ENCODE assay signal across 18 cellular contexts in genomic region chr2:122999823-123000222, GRCh38.
A peak's percentile ranks its signal among the peaks of the same experiment; 100 is the strongest.
DNase-seq lines count a peak whose midpoint lies in the region; ATAC-seq and TF ChIP-seq lines count a peak whose summit lies in the region.
"Had no signal": no experiment of that assay in that cellular context is flagged by ENCODE, and none has a peak within 500 bp of the region (broad histone marks: within the 10 kb centered on the region; RNA-seq: fewer than 3 reads in every experiment).

No MANE protein-coding gene starts in this region.

- no peaks in the 10 kb centered on the region for H3K27me3 ChIP-seq in H9 (ENCODE audit: insufficient read depth, low read length)
- H3K27me3 ChIP-seq in neuronal stem cell (ENCODE audit: control insufficient read depth in 3 of 3, insufficient read depth in 3 of 3, low read depth in 1 of 3, low read length in 3 of 3): no peaks in the 10 kb centered on the region
- no peaks in the 10 kb centered on the region for H3K27me3 ChIP-seq in uterus

- H3K4ac ChIP-seq in H9 (ENCODE audit: low read depth, low read length) (no peak overlapping the region), neuronal stem cell (ENCODE audit: low read length) (no peak overlapping the region)

- H2BK5ac ChIP-seq in H9 (ENCODE audit: insufficient read length, low read length) (no peak overlapping the region), neuronal stem cell (ENCODE audit: low read length) (no peak overlapping the region)

- no peak overlapping the region for H2BK20ac ChIP-seq in H9 (ENCODE audit: low read depth, low read length, poor library complexity, severe bottlenecking)

- CTCF ChIA-PET in WTC11 (lab: Charles Lee): interaction anchor here (1.1 kb wide), 1 partner anchor 483 kb away, joined by 3 read pairs; no protein-coding TSS in a partner anchor

- H3K4me1 Mint-ChIP-seq in H9: peaks cover 30 to 36% of the 10 kb centered on the region in 2 experiments
- H3K4me1 Mint-ChIP-seq in WTC11: peaks cover 40% of the 10 kb centered on the region
- H3K4me1 Mint-ChIP-seq in activated T-helper 2 cell treated with anti-CD3 and anti-CD28 coated beads, Interferon-gamma antibody, Interleukin-2, Interleukin-4, amounts not matched to agents 10 μg/mL and 5 μg/mL and 100 μg/mL, durations not matched to agents 14 hours and 24 hours and 36 hours (ENCODE audit: low read depth): no peaks in the 10 kb centered on the region

- H2BK15ac ChIP-seq in H9 (ENCODE audit: low read depth, low read length) (no peak overlapping the region), neuronal stem cell (ENCODE audit: low read length) (no peak overlapping the region)

- H2BK12ac ChIP-seq in H9 (ENCODE audit: insufficient read length, low read depth, low read length) (no peak overlapping the region), neuronal stem cell (ENCODE audit: low read length) (no peak overlapping the region)

- peak; percentile 75 for DNase-seq in H9
- DNase-seq in WTC11 (ENCODE audit: low spot score): peak; percentile 20
- peak; percentile 49 for DNase-seq in iPS DF 4.7 (ENCODE audit: extremely low read depth, low spot score)
- DNase-seq in neuronal stem cell (ENCODE audit: low spot score): peak; percentile 33
- no peak for DNase-seq in uterus
- no peak for DNase-seq in putamen (ENCODE audit: low spot score)
- no peak for DNase-seq in DMS79 treated with DMSO at 0.1 percent for 48 hours (lab: John Stamatoyannopoulos, UW)
- DNase-seq in activated T-helper 2 cell treated with anti-CD3 and anti-CD28 coated beads, Interferon-gamma antibody, Interleukin-2, Interleukin-4, amounts not matched to agents 10 μg/mL and 5 μg/mL and 100 μg/mL, durations not matched to agents 14 hours and 24 hours and 36 hours (ENCODE audit: low spot score): no peak
- DNase-seq: AML-193; GDM1; NCI-H1048; NCI-H2227 treated with DMSO at 0.1 percent for 48 hours; NCI-H69; NK-92 treated with Interleukin-12 subunit alpha and Interleukin-12 subunit beta, amount 100 ng/mL, for 24 hours; SK-N-SH had no signal

- no peak overlapping the region for H2BK120ac ChIP-seq in H9 (ENCODE audit: low read depth, low read length, poor library complexity, severe bottlenecking)
- no peak overlapping the region for H2BK120ac ChIP-seq in neuronal stem cell (ENCODE audit: low read depth, low read length)

- no peaks in the 10 kb centered on the region for H3K9me3 ChIP-seq in H9 (ENCODE audit: control insufficient read depth, low read depth, low read length)
- peaks cover 1% of the 10 kb centered on the region in 2 donors for H3K9me3 ChIP-seq in neuronal stem cell (replicated peaks in 1 of 2; ENCODE audit: control insufficient read depth in 2 of 2, insufficient read depth in 1 of 2, low read depth in 1 of 2, low read length in 2 of 2)
- H3K9me3 ChIP-seq in uterus: no peaks in the 10 kb centered on the region
- H3K9me3 ChIP-seq: HAP-1, SK-N-SH had no signal

- H3K36me3 ChIP-seq in neuronal stem cell (replicated peaks in 1 of 2; ENCODE audit: control insufficient read depth in 2 of 2, insufficient read depth in 2 of 2, low read length in 2 of 2): no peaks in the 10 kb centered on the region
- no peaks in the 10 kb centered on the region for H3K36me3 ChIP-seq in uterus
- H3K36me3 ChIP-seq: HAP-1 had no signal

- H3K4me3 ChIP-seq in neuronal stem cell (ENCODE audit: low read length in 2 of 2) (no peak overlapping the region), uterus (no peak overlapping the region)
- H3K4me3 ChIP-seq: HAP-1 had no signal

- no peak overlapping the region for H3T11ph ChIP-seq in H9 (ENCODE audit: low read length)

- WGBS in H9 (ENCODE audit: extremely low coverage, insufficient read length, low lambda C conversion rate): no CpG with 5 or more reads among the region's 9 CpGs
- no CpG with 5 or more reads among the region's 9 CpGs for WGBS in neuronal stem cell (ENCODE audit: extremely low coverage in 2 of 2, insufficient read length in 2 of 2, insufficient replicate concordance in 1 of 2), 2 donors

- H3K9ac ChIP-seq in H9 (ENCODE audit: extremely low read depth, insufficient read length, low read length) (no peak overlapping the region), neuronal stem cell (ENCODE audit: low read depth, low read length, poor library complexity) (no peak overlapping the region)
- H3K9ac ChIP-seq: SK-N-SH had no signal

- no peak overlapping the region for H4K5ac ChIP-seq in H9 (ENCODE audit: insufficient read length, low read depth, low read length)

- H3K4me3 Mint-ChIP-seq in H9: peak overlapping the region; percentile 38 to 45; a peak in 3 of 5 replicates
- H3K4me3 Mint-ChIP-seq in WTC11: peak overlapping the region; percentile 2
- no peak overlapping the region for H3K4me3 Mint-ChIP-seq in activated T-helper 2 cell treated with anti-CD3 and anti-CD28 coated beads, Interferon-gamma antibody, Interleukin-2, Interleukin-4, amounts not matched to agents 10 μg/mL and 5 μg/mL and 100 μg/mL, durations not matched to agents 14 hours and 24 hours and 36 hours (ENCODE audit: low read depth)

- peaks cover 1 to 6% (median 3%) of the 10 kb centered on the region in 3 experiments; a peak in 5 of 7 replicates for H3K36me3 Mint-ChIP-seq in H9 (ENCODE audit: insufficient read depth in 1 of 3, low read depth in 3 of 3)
- H3K36me3 Mint-ChIP-seq in WTC11: peaks cover 2% of the 10 kb centered on the region; the same call in 1 of the 2 replicates
- H3K36me3 Mint-ChIP-seq in activated T-helper 2 cell treated with anti-CD3 and anti-CD28 coated beads, Interferon-gamma antibody, Interleukin-2, Interleukin-4, amounts not matched to agents 10 μg/mL and 5 μg/mL and 100 μg/mL, durations not matched to agents 14 hours and 24 hours and 36 hours (ENCODE audit: low read depth): no peaks in the 10 kb centered on the region

- H3K27ac Mint-ChIP-seq in H9: peak overlapping the region; percentile 24 to 90 (median 74)
- peak overlapping the region; percentile 71 for H3K27ac Mint-ChIP-seq in WTC11
- no peak overlapping the region for H3K27ac Mint-ChIP-seq in activated T-helper 2 cell treated with anti-CD3 and anti-CD28 coated beads, Interferon-gamma antibody, Interleukin-2, Interleukin-4, amounts not matched to agents 10 μg/mL and 5 μg/mL and 100 μg/mL, durations not matched to agents 14 hours and 24 hours and 36 hours

- H4K91ac ChIP-seq in H9 (ENCODE audit: insufficient read length, low read depth, low read length) (no peak overlapping the region), neuronal stem cell (ENCODE audit: low read depth, low read length, poor library complexity) (no peak overlapping the region)

- peak; percentile 96 for ATAC-seq in WTC11
- ATAC-seq: Panc1, Right ventricle myocardium inferior had no signal

- peaks cover 0 to 5% of the 10 kb centered on the region in 2 experiments; a peak in 3 of 5 replicates for H3K9me3 Mint-ChIP-seq in H9
- H3K9me3 Mint-ChIP-seq in WTC11: peaks cover 7% of the 10 kb centered on the region
- peaks cover 43% of the 10 kb centered on the region for H3K9me3 Mint-ChIP-seq in activated T-helper 2 cell treated with anti-CD3 and anti-CD28 coated beads, Interferon-gamma antibody, Interleukin-2, Interleukin-4, amounts not matched to agents 10 μg/mL and 5 μg/mL and 100 μg/mL, durations not matched to agents 14 hours and 24 hours and 36 hours

- H3K4me2 ChIP-seq in H9 (ENCODE audit: insufficient read depth, insufficient read length, low read length) (peak overlapping the region; percentile 11), neuronal stem cell (ENCODE audit: insufficient read depth, low read length, poor library complexity, severe bottlenecking) (no peak overlapping the region)
- H3K4me2 ChIP-seq: SK-N-SH had no signal

- H3K4me1 ChIP-seq in H9 (ENCODE audit: insufficient read depth, low read length): peaks cover 7% of the 10 kb centered on the region
- peaks cover 0 to 6% of the 10 kb centered on the region in 2 donors for H3K4me1 ChIP-seq in neuronal stem cell (ENCODE audit: control insufficient read depth in 2 of 2, insufficient read depth in 1 of 2, low read depth in 1 of 2, low read length in 2 of 2)
- no peaks in the 10 kb centered on the region for H3K4me1 ChIP-seq in uterus
- H3K4me1 ChIP-seq: HAP-1 had no signal

- H3K56ac ChIP-seq in H9 (ENCODE audit: insufficient read length, low read depth, low read length): no peak overlapping the region

- H3K23ac ChIP-seq in H9 (ENCODE audit: insufficient read length, low read depth, low read length) (no peak overlapping the region), neuronal stem cell (ENCODE audit: low read depth, low read length, poor library complexity) (no peak overlapping the region)

- TF ChIP-seq CTCF in H9 (conservative IDR thresholded peaks at IDR 0.05): no peak
- no peak for TF ChIP-seq CTCF in WTC11 (IDR thresholded peaks at IDR 0.05)
- no peak for TF ChIP-seq CTCF in uterus (IDR thresholded peaks at IDR 0.05)

- H4K20me1 ChIP-seq in H9 (ENCODE audit: control insufficient read depth, insufficient read depth, insufficient read length): no peaks in the 10 kb centered on the region

- H3K79me1 ChIP-seq in H9 (ENCODE audit: insufficient read depth, low read depth, low read length, poor library complexity, severe bottlenecking) (no peaks in the 10 kb centered on the region), neuronal stem cell (ENCODE audit: low read depth, low read length) (no peaks in the 10 kb centered on the region)

- H3K23me2 ChIP-seq in H9 (ENCODE audit: insufficient read length, low read depth, low read length, poor library complexity, severe bottlenecking): no peaks in the 10 kb centered on the region

- H3K79me2 ChIP-seq in H9 (ENCODE audit: insufficient read depth, low read length): no peaks in the 10 kb centered on the region

- TF ChIP-seq POLR2A in uterus (IDR thresholded peaks at IDR 0.05): no peak

- peak overlapping the region; percentile 18 for H3K27ac ChIP-seq in H9 (ENCODE audit: insufficient read length, low read depth, low read length)
- H3K27ac ChIP-seq in neuronal stem cell (replicated peaks; ENCODE audit: low read length): peak overlapping the region; percentile 38
- no peak overlapping the region for H3K27ac ChIP-seq in uterus

- H4K8ac ChIP-seq in H9 (replicated peaks; ENCODE audit: insufficient read length, low read depth, low read length) (no peak overlapping the region), neuronal stem cell (ENCODE audit: low read depth, low read length) (no peak overlapping the region)

- H3K14ac ChIP-seq in H9 (ENCODE audit: insufficient read depth, low read length): no peak overlapping the region
- H3K14ac ChIP-seq in neuronal stem cell (ENCODE audit: low read length): no peak overlapping the region

- POLR2A ChIA-PET in WTC11 (lab: Charles Lee): no interaction called here

- H3K18ac ChIP-seq in H9 (ENCODE audit: insufficient read length, low read depth, low read length): no peak overlapping the region
- H3K18ac ChIP-seq in neuronal stem cell (ENCODE audit: low read length): no peak overlapping the region

- intact Hi-C loops in uterus (cut with DNase I; ENCODE audit: low total_unique reads): no loop called here
- intact Hi-C loops in activated T-helper 2 cell treated with anti-CD3 and anti-CD28 coated beads, Interferon-gamma antibody, Interleukin-2, Interleukin-4, amounts not matched to agents 10 μg/mL and 5 μg/mL and 100 μg/mL, durations not matched to agents 14 hours and 24 hours and 36 hours (cut with micrococcal nuclease): no loop called here

- H3K27me3 Mint-ChIP-seq in H9 (ENCODE audit: low read depth) (no peaks in the 10 kb centered on the region; the same call in 1 of the 2 replicates), WTC11 (ENCODE audit: low read depth) (no peaks in the 10 kb centered on the region)
- H3K27me3 Mint-ChIP-seq in activated T-helper 2 cell treated with anti-CD3 and anti-CD28 coated beads, Interferon-gamma antibody, Interleukin-2, Interleukin-4, amounts not matched to agents 10 μg/mL and 5 μg/mL and 100 μg/mL, durations not matched to agents 14 hours and 24 hours and 36 hours (ENCODE audit: low read depth): no peaks in the 10 kb centered on the region

- H2AFZ ChIP-seq in H9 (ENCODE audit: low read length): no peak overlapping the region
- H2AFZ ChIP-seq in neuronal stem cell (ENCODE audit: low read length): peak overlapping the region; percentile 63

- no peak overlapping the region for H2AK5ac ChIP-seq in H9 (ENCODE audit: insufficient read length, low read length)
- no peak overlapping the region for H2AK5ac ChIP-seq in neuronal stem cell (ENCODE audit: low read depth, low read length)

Comparison
In these comparisons a context has a peak if more than half of its experiments do, and no peak if none do; other contexts are left out.
1. DNase-seq: peak in H9 (single experiment), WTC11 (single experiment), iPS DF 4.7 (single experiment) and neuronal stem cell (single experiment); none in uterus (0 of 2), putamen (single experiment), DMS79 treated with DMSO at 0.1 percent for 48 hours (single experiment) and activated T-helper 2 cell treated with anti-CD3 and anti-CD28 coated beads, Interferon-gamma antibody, Interleukin-2, Interleukin-4, amounts not matched to agents 10 μg/mL and 5 μg/mL and 100 μg/mL, durations not matched to agents 14 hours and 24 hours and 36 hours (single experiment).
2. H3K27ac ChIP-seq: peak in H9 (single experiment) and neuronal stem cell (single experiment); none in uterus (0 of 2).